Comparison of ENCODE assay signal across 8 cellular contexts in the genomic region with DNA sequence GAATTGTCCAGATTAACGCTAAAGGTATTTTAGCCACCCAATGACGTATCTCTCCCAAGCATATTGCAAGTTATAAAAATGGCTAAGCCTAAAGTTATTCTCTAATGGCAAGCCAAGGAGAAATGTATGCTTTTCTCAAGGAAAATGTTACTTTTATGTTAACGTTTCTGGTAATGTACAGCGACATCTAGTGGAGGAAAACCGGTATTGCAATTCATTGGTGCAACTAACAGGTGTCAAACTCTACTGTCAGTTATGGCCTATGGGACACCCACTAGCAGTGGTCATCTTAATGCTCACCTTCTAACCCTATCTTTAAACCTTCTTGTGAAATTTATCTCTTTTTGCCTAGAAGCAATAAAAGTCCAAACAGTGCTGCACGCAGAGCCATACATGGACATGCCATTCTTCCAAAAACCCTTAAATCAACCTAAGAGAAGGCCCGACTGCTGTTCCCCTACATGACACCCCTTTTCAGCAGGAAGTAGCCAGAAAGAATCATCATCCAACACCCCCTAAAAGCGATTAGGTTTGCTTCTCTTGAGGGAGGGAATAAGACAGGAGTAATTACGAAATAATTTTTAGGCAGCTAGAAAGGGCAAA.
A peak's percentile ranks its signal among the peaks of the same experiment; 100 is the strongest.
DNase-seq lines count a peak whose midpoint lies in the region; ATAC-seq, FAIRE-seq and TF ChIP-seq lines count a peak whose summit lies in the region.

No MANE protein-coding gene starts in this region.

- no peaks in the 10 kb centered on the region for H3K9me3 Mint-ChIP-seq in natural killer cell

- intact Hi-C loops in natural killer cell (cut with micrococcal nuclease), result loop anchor here (10.0 kb wide), 1 partner anchor 372 kb away; no protein-coding TSS in a partner anchor

- POLR2A ChIA-PET in RWPE1 (lab: Yijun Ruan, JAX; ENCODE audit: low non-redundant PET), result no interaction called here

- H3K27me3 Mint-ChIP-seq in natural killer cell (ENCODE audit: low read depth in 2 of 2), result peaks cover 29 to 46% of the 10 kb centered on the region in 2 donors

- no peak overlapping the region for H3K27ac Mint-ChIP-seq in natural killer cell

- H3K4me3 Mint-ChIP-seq in natural killer cell, result no peak overlapping the region

- CTCF ChIA-PET in RWPE1 (lab: Yijun Ruan, JAX), result interaction anchor here (0.7 to 1.0 kb wide), 2 partner anchors 13 to 257 kb away, joined by 3 read pairs; no protein-coding TSS in a partner anchor

- ATAC-seq in natural killer cell, result peak in 2 of 3 donors; percentile 48 to 70
- ATAC-seq in GM21576 (IDR thresholded peaks at IDR 0.05; ENCODE audit: unreplicated experiment), result no peak

- no peak for FAIRE-seq in HTR-8/SVneo (lab: Jason Lieb, UNC)

- TF ChIP-seq CTCF in RWPE1 (conservative IDR thresholded peaks at IDR 0.05; ENCODE audit: low read depth), result peak; percentile 87
- peak; percentile 95 for TF ChIP-seq CTCF in natural killer cell (IDR thresholded peaks at IDR 0.05)

- no peaks in the 10 kb centered on the region for H3K4me1 Mint-ChIP-seq in natural killer cell

- DNase-seq in NK-92 treated with Interleukin-12 subunit alpha and Interleukin-12 subunit beta, amount 100 ng/mL, for 24 hours (lab: John Stamatoyannopoulos, UW), result peak; percentile 5
- DNase-seq in NK-92 (lab: John Stamatoyannopoulos, UW; ENCODE audit: unreplicated experiment), result no peak
- peak; percentile 5 for DNase-seq in HTR-8/SVneo (ENCODE audit: insufficient read length, low spot score)
- DNase-seq in RWPE1 (ENCODE audit: low spot score), result peak; percentile 44
- DNase-seq in dermis blood vessel endothelial cell, result peak; percentile 62
- no peak for DNase-seq in natural killer cell
- DNase-seq in activated effector memory CD4-positive, alpha-beta T cell treated with Interleukin-2 at 50 U/mL for 16 hours, result no peak

- H3K36me3 Mint-ChIP-seq in natural killer cell, result no peaks in the 10 kb centered on the region

- no peak overlapping the region for H3K27ac ChIP-seq in RWPE1

Comparison
In these comparisons a context has a peak if more than half of its experiments do, and no peak if none do; other contexts are left out.
1. DNase-seq: peak in NK-92 treated with Interleukin-12 subunit alpha and Interleukin-12 subunit beta, amount 100 ng/mL, for 24 hours (single experiment), HTR-8/SVneo (single experiment), RWPE1 (single experiment) and dermis blood vessel endothelial cell (single experiment); none in NK-92 (single experiment), natural killer cell (single experiment) and activated effector memory CD4-positive, alpha-beta T cell treated with Interleukin-2 at 50 U/mL for 16 hours (single experiment).